Comparison of ENCODE assay signal across 1 cellular context in the genomic region with DNA sequence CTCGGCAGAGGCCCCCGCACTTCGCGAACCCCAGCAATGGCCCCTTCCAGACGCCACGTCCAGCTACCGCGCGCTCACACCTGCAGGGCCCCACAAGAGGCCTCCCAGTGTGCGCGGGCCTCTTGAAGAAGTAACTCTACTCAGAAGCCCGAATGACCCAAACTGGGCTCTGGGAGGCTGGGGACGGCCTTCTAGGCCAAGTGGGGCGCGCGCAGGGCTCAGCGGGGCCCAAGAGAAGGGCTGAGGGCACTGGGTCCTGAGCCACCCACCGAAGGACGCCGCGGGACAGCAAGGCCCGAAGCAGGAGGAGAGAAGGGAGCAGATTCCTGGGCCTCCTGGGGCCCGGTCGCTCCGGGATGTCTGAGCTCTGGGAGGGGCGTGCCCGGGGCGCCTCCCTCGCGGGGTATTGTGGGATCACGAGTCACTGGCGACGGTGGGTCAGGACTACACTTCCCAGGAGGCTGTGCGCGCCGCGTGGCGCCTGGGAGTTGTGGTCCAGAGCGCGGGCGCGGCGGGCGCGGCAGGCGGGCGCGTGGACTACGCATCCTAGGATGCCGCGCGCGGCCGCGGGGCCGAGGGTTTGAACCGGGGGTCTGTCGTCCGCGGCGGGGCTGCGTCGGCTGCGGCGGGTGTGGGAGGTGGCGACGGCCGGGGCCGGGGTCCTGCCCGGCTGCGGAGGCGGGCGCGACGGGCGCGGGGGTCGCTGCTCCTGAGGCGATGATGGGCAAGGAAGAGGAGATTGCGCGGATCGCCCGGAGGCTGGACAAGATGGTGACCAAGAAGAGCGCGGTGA.
TF ChIP-seq lines count a peak whose summit lies in the region.

A gene (plus strand): TSS at position 603 of the 793 bp plus-strand sequence. CDS start 115 bp downstream, at position 718.

TF ChIP-seq in GM12878, 131 proteins besides CTCF, POLR2A, EP300 and RAD21 (continued from another document):
- TF ChIP-seq, protein P1, sequence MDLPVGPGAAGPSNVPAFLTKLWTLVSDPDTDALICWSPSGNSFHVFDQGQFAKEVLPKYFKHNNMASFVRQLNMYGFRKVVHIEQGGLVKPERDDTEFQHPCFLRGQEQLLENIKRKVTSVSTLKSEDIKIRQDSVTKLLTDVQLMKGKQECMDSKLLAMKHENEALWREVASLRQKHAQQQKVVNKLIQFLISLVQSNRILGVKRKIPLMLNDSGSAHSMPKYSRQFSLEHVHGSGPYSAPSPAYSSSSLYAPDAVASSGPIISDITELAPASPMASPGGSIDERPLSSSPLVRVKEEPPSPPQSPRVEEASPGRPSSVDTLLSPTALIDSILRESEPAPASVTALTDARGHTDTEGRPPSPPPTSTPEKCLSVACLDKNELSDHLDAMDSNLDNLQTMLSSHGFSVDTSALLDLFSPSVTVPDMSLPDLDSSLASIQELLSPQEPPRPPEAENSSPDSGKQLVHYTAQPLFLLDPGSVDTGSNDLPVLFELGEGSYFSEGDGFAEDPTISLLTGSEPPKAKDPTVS (IDR thresholded peaks at IDR 0.05; ENCODE audit: low read depth, low read length) = no peak
- TF ChIP-seq, protein P2, sequence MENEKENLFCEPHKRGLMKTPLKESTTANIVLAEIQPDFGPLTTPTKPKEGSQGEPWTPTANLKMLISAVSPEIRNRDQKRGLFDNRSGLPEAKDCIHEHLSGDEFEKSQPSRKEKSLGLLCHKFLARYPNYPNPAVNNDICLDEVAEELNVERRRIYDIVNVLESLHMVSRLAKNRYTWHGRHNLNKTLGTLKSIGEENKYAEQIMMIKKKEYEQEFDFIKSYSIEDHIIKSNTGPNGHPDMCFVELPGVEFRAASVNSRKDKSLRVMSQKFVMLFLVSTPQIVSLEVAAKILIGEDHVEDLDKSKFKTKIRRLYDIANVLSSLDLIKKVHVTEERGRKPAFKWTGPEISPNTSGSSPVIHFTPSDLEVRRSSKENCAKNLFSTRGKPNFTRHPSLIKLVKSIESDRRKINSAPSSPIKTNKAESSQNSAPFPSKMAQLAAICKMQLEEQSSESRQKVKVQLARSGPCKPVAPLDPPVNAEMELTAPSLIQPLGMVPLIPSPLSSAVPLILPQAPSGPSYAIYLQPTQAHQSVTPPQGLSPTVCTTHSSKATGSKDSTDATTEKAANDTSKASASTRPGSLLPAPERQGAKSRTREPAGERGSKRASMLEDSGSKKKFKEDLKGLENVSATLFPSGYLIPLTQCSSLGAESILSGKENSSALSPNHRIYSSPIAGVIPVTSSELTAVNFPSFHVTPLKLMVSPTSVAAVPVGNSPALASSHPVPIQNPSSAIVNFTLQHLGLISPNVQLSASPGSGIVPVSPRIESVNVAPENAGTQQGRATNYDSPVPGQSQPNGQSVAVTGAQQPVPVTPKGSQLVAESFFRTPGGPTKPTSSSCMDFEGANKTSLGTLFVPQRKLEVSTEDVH (IDR thresholded peaks at IDR 0.05; ENCODE audit: low read depth, partially characterized antibody) = no peak
- TF ChIP-seq BRCA1 (IDR thresholded peaks at IDR 0.05; ENCODE audit: low read depth, low read length) (no peak), DPF2 (IDR thresholded peaks at IDR 0.05) (0 out of 2 replicates have a peak, but pooled peaks have one; percentile 40), TBL1XR1 (IDR thresholded peaks at IDR 0.05; ENCODE audit: low read depth, low read length) (peak; percentile 71), IRF4 (IDR thresholded peaks at IDR 0.05; ENCODE audit: low read depth, low read length) (no peak), BMI1 (IDR thresholded peaks at IDR 0.05; ENCODE audit: borderline replicate concordance) (no peak), FOS (IDR thresholded peaks at IDR 0.05; ENCODE audit: borderline replicate concordance, extremely low read depth, insufficient read length) (no peak), NR2C2 (IDR thresholded peaks at IDR 0.05; ENCODE audit: borderline replicate concordance, control insufficient read depth, insufficient read length, low read depth) (no peak), CHD1 (IDR thresholded peaks at IDR 0.05; ENCODE audit: low read depth, low read length) (no peak), EZH2 (IDR thresholded peaks at IDR 0.05; ENCODE audit: borderline replicate concordance, control insufficient read depth, low read depth, low read length) (no peak)
- TF ChIP-seq, protein P3, sequence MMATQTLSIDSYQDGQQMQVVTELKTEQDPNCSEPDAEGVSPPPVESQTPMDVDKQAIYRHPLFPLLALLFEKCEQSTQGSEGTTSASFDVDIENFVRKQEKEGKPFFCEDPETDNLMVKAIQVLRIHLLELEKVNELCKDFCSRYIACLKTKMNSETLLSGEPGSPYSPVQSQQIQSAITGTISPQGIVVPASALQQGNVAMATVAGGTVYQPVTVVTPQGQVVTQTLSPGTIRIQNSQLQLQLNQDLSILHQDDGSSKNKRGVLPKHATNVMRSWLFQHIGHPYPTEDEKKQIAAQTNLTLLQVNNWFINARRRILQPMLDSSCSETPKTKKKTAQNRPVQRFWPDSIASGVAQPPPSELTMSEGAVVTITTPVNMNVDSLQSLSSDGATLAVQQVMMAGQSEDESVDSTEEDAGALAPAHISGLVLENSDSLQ (IDR thresholded peaks at IDR 0.05) = no peak
- TF ChIP-seq, protein P4, sequence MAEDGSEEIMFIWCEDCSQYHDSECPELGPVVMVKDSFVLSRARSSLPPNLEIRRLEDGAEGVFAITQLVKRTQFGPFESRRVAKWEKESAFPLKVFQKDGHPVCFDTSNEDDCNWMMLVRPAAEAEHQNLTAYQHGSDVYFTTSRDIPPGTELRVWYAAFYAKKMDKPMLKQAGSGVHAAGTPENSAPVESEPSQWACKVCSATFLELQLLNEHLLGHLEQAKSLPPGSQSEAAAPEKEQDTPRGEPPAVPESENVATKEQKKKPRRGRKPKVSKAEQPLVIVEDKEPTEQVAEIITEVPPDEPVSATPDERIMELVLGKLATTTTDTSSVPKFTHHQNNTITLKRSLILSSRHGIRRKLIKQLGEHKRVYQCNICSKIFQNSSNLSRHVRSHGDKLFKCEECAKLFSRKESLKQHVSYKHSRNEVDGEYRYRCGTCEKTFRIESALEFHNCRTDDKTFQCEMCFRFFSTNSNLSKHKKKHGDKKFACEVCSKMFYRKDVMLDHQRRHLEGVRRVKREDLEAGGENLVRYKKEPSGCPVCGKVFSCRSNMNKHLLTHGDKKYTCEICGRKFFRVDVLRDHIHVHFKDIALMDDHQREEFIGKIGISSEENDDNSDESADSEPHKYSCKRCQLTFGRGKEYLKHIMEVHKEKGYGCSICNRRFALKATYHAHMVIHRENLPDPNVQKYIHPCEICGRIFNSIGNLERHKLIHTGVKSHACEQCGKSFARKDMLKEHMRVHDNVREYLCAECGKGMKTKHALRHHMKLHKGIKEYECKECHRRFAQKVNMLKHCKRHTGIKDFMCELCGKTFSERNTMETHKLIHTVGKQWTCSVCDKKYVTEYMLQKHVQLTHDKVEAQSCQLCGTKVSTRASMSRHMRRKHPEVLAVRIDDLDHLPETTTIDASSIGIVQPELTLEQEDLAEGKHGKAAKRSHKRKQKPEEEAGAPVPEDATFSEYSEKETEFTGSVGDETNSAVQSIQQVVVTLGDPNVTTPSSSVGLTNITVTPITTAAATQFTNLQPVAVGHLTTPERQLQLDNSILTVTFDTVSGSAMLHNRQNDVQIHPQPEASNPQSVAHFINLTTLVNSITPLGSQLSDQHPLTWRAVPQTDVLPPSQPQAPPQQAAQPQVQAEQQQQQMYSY (CRISPR knock-in tag; IDR thresholded peaks at IDR 0.05) = no peak
